In genomic region chr11:27696961-27697360, GRCh38 we compare ENCODE assay signal across 23 cellular contexts. TPM values are rescaled to one million over a fixed set of nuclear protein-coding genes. Genes with fewer than 3 reads are reported as not detected.
DNase-seq lines count a peak whose midpoint lies in the region; ATAC-seq and TF ChIP-seq lines count a peak whose summit lies in the region.
"Had no signal": no experiment of that assay in that cellular context is flagged by ENCODE, and none has a peak within 500 bp of the region (broad histone marks: within the 10 kb centered on the region; RNA-seq: fewer than 3 reads in every experiment).

No MANE protein-coding gene starts in this region.

- peak overlapping the region; percentile 42 to 60 (median 50) for H3K4me3 Mint-ChIP-seq in brain
- H3K4me3 Mint-ChIP-seq: activated CD4-positive, alpha-beta T cell treated with anti-CD3 and anti-CD28 coated beads, Interleukin-2, amount 10 ng/mL, durations not matched to agents 7 days and 5 days; stimulated activated naive CD8-positive, alpha-beta T cell treated with anti-CD3 and anti-CD28 coated beads, Interleukin-15, amount 100 ng/mL, for 72 hours had no signal

- H3K9ac ChIP-seq in mesendoderm (ENCODE audit: low read length): peak overlapping the region; percentile 5

- DNase-seq in AG04449 (ENCODE audit: low read depth, low spot score) (no peak), mesendoderm (no peak), T-helper 1 cell (no peak), NCI-H187 treated with DMSO at 0.1 percent for 48 hours (lab: John Stamatoyannopoulos, UW) (no peak), substantia nigra (lab: John Stamatoyannopoulos, UW) (no peak)
- DNase-seq: activated CD4-positive, alpha-beta T cell treated with anti-CD3 and anti-CD28 coated beads, Interleukin-2, amount 10 ng/mL, durations not matched to agents 7 days and 5 days; BE2C; DMS153; mammary epithelial cell; NCI-H146; NCI-H82; small intestine; stimulated activated naive CD8-positive, alpha-beta T cell treated with anti-CD3 and anti-CD28 coated beads, Interleukin-15, amount 100 ng/mL, for 72 hours; T1000 had no signal

- no peak overlapping the region for H3K4ac ChIP-seq in mesendoderm (ENCODE audit: low read depth, low read length)

- H2BK120ac ChIP-seq in mesendoderm (ENCODE audit: low read depth, low read length): no peak overlapping the region

- no peak overlapping the region for H3K23ac ChIP-seq in mesendoderm (ENCODE audit: low read length)

- H3K9me3 Mint-ChIP-seq in brain: no peaks in the 10 kb centered on the region
- H3K9me3 Mint-ChIP-seq: activated CD4-positive, alpha-beta T cell treated with anti-CD3 and anti-CD28 coated beads, Interleukin-2, amount 10 ng/mL, durations not matched to agents 7 days and 5 days; activated naive CD4-positive, alpha-beta T cell treated with anti-CD3 and anti-CD28 coated beads, Interleukin-2, amount 50 U/mL, for 72 hours; stimulated activated naive CD8-positive, alpha-beta T cell treated with anti-CD3 and anti-CD28 coated beads, Interleukin-15, amount 100 ng/mL, for 72 hours had no signal

- CTCF ChIA-PET in AG04449 (lab: Yijun Ruan, JAX): interaction anchor here (0.7 to 3.5 kb wide), 3 partner anchors 198 to 1633 kb away, joined by 3 to 26 read pairs (median 3); no protein-coding TSS in a partner anchor
- CTCF ChIA-PET in HEK293 (lab: Yijun Ruan, JAX): interaction anchor here (0.6 to 3.1 kb wide), 6 partner anchors 198 to 1637 kb away, joined by 3 to 19 read pairs (median 6); no protein-coding TSS in a partner anchor

- no peak overlapping the region for H4K8ac ChIP-seq in mesendoderm (ENCODE audit: low read depth, low read length)

- peak overlapping the region; percentile 89 for H3K4me3 ChIP-seq in AG04449 (ENCODE audit: low read depth, low read length)
- H3K4me3 ChIP-seq in HEK293 (ENCODE audit: low read depth, low read length): no peak overlapping the region
- H3K4me3 ChIP-seq in mesendoderm (ENCODE audit: low read length): no peak overlapping the region
- H3K4me3 ChIP-seq: coronary artery, esophagus muscularis mucosa, HAP-1 had no signal

- no peak overlapping the region for H2BK15ac ChIP-seq in mesendoderm (replicated peaks; ENCODE audit: low read depth)

- H3K36me3 Mint-ChIP-seq in brain: no peaks in the 10 kb centered on the region
- H3K36me3 Mint-ChIP-seq: activated naive CD4-positive, alpha-beta T cell treated with anti-CD3 and anti-CD28 coated beads, Interleukin-2, amount 50 U/mL, for 72 hours had no signal

- H3K27ac Mint-ChIP-seq in brain: no peak overlapping the region
- H3K27ac Mint-ChIP-seq: activated CD4-positive, alpha-beta T cell treated with anti-CD3 and anti-CD28 coated beads, Interleukin-2, amount 10 ng/mL, durations not matched to agents 7 days and 5 days; activated naive CD4-positive, alpha-beta T cell treated with anti-CD3 and anti-CD28 coated beads, Interleukin-2, amount 50 U/mL, for 72 hours; stimulated activated naive CD8-positive, alpha-beta T cell treated with anti-CD3 and anti-CD28 coated beads, Interleukin-15, amount 100 ng/mL, for 72 hours had no signal

- H3K27ac ChIP-seq in HEK293 (ENCODE audit: extremely low read depth, low read depth, low read length) (no peak overlapping the region), mesendoderm (ENCODE audit: low read depth, low read length) (peak overlapping the region; percentile 48), substantia nigra (ENCODE audit: low read depth, low read length, poor library complexity, severe bottlenecking) (no peak overlapping the region)
- H3K27ac ChIP-seq: coronary artery, esophagus muscularis mucosa, HL-60, neutrophil had no signal

- H3K4me1 ChIP-seq in HEK293 (ENCODE audit: control insufficient read depth, insufficient read depth, low read length) (no peaks in the 10 kb centered on the region), mesendoderm (ENCODE audit: control insufficient read depth, low read depth, low read length) (peaks cover 2% of the 10 kb centered on the region)
- H3K4me1 ChIP-seq: BE2C, HAP-1 had no signal

- H3K9me3 ChIP-seq in HEK293 (ENCODE audit: control insufficient read depth, insufficient read depth, low read depth, low read length): no peaks in the 10 kb centered on the region
- H3K9me3 ChIP-seq: BE2C, esophagus muscularis mucosa, HAP-1, neutrophil had no signal

- H3K36me3 ChIP-seq in HEK293 (ENCODE audit: control insufficient read depth in 2 of 2, insufficient read depth in 1 of 2, low read length in 2 of 2) (no peaks in the 10 kb centered on the region), mesendoderm (ENCODE audit: control insufficient read depth, insufficient read depth, low read length) (no peaks in the 10 kb centered on the region)
- H3K36me3 ChIP-seq: BE2C, esophagus muscularis mucosa, HAP-1, neutrophil had no signal

- peaks cover 6% of the 10 kb centered on the region for H3K27me3 ChIP-seq in mesendoderm (ENCODE audit: insufficient read depth, low read length, poor library complexity)

- H2AK5ac ChIP-seq in mesendoderm (ENCODE audit: low read length): no peak overlapping the region

- peak overlapping the region; percentile 9 for H3K4me2 ChIP-seq in mesendoderm (ENCODE audit: low read length)

- H3K56ac ChIP-seq in mesendoderm (ENCODE audit: low read length): peak overlapping the region; percentile 22

- POLR2A ChIA-PET in AG04449 (lab: Yijun Ruan, JAX) (interaction anchor here (0.8 to 1.2 kb wide), 4 partner anchors 22 to 1637 kb away, joined by 3 read pairs; no protein-coding TSS in a partner anchor), HEK293 (lab: Yijun Ruan, JAX) (interaction anchor here (0.7 kb wide), 2 partner anchors 374 to 577 kb away, joined by 3 to 4 read pairs; no protein-coding TSS in a partner anchor)

- no peak overlapping the region for H2BK5ac ChIP-seq in mesendoderm (ENCODE audit: low read length)

- no peaks in the 10 kb centered on the region for H3K79me2 ChIP-seq in mesendoderm (ENCODE audit: control insufficient read depth, insufficient read depth, low read length)

- no peaks in the 10 kb centered on the region for H3K79me1 ChIP-seq in mesendoderm (ENCODE audit: low read length)

- H3K18ac ChIP-seq in mesendoderm (ENCODE audit: low read length): peak overlapping the region; percentile 71

- no peak for ATAC-seq in HG03280 (IDR thresholded peaks at IDR 0.05; ENCODE audit: unreplicated experiment)
- ATAC-seq: activated naive CD4-positive, alpha-beta T cell treated with anti-CD3 and anti-CD28 coated beads, Interleukin-2, amount 50 U/mL, for 72 hours; stimulated activated naive CD8-positive, alpha-beta T cell treated with anti-CD3 and anti-CD28 coated beads, Interleukin-15, amount 100 ng/mL, for 72 hours had no signal

- H4K5ac ChIP-seq in mesendoderm (ENCODE audit: low read length): no peak overlapping the region

- H3K27me3 Mint-ChIP-seq in brain: peaks cover 83% of the 10 kb centered on the region

- peaks cover 49% of the 10 kb centered on the region for H3K4me1 Mint-ChIP-seq in brain

- WGBS in mesendoderm (ENCODE audit: extremely low coverage, insufficient coverage, low lambda C conversion rate): no CpG with 5 or more reads among the region's 8 CpGs

- TF ChIP-seq CTCF in AG04449 (IDR thresholded peaks at IDR 0.05; ENCODE audit: insufficient read depth, low read length, missing control alignments): no peak
- TF ChIP-seq CTCF in HEK293 (tag by site-specific recombination; IDR thresholded peaks at IDR 0.05): no peak
- no peak for TF ChIP-seq CTCF in brain (conservative IDR thresholded peaks at IDR 0.05)

TF ChIP-seq in HEK293, 187 proteins besides CTCF, POLR2A, EP300 and RAD21:
- TF ChIP-seq PATZ1 (tag by site-specific recombination; IDR thresholded peaks at IDR 0.05) (no peak), ZSCAN4 (tag by site-specific recombination; IDR thresholded peaks at IDR 0.05) (peak; percentile 86)

RNA-seq across cellular contexts. Expression of gene BDNF, which starts 3.3 kb away (rescaled TPM):
- polyA plus RNA-seq in brain (ENCODE audit: insufficient read depth, low read depth, low replicate concordance): 0.10 TPM
- 0.90 TPM for polyA plus RNA-seq in mesendoderm (2013, experiment 1 of 2)
- 1.2 TPM for polyA plus RNA-seq in mesendoderm (2013, experiment 2 of 2)
